8 cellular contexts compared by ENCODE assay signal in the genomic region with DNA sequence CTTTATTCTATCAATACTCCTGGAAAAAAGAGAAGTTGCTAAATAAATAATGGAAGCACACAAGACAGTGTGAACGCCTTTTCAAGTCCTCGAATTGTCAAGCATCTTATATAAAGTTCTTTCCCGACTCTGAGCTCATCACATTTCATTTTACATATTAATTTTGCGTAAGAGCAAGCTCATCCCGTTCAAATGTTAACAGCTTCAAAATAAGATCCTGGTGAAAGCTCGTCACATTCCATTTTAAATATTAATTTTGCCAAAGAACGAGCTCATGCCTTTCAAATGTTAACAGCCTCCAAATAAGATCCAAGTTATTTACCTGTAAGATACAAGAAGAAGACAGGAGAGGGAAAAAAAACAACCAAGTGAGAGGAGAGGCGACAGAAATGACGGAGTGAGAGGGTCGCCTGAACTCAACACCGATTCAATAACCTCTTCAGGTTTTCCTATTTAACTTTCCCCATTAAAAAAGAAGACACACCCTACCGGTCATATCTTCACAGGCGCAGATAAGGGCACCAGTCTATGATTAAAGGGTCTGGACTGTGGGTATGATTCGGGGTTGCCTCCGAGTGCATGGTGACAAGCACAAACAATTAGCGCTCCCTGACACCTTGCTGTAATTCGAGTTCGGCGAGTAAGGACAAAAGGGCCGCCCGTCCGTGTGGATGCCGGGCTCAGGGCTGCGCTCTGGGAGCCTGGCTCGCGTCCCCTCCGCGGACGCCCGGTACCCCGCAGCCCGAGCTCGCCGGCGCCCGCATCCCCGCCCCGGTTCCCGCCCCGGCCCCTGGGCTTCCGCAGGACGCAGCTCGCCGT.
DNase-seq lines count a peak whose midpoint lies in the region; ATAC-seq and TF ChIP-seq lines count a peak whose summit lies in the region.

No MANE protein-coding gene starts in this region.

- H3K4me1 ChIP-seq in hepatocyte (ENCODE audit: insufficient read depth) = peaks cover 11% of the 10 kb centered on the region

- H3K9me2 ChIP-seq in hepatocyte (replicated peaks; ENCODE audit: insufficient read depth) = no peaks in the 10 kb centered on the region

- H2AFZ ChIP-seq in hepatocyte = peak overlapping the region; percentile 16

- WGBS in hepatocyte (ENCODE audit: low lambda C conversion rate, missing lambda C conversion rate) = 4% methylated on average over 38 of the region's 44 CpGs

- peaks cover 42% of the 10 kb centered on the region for H3K79me2 ChIP-seq in hepatocyte

- H3K4me1 Mint-ChIP-seq in activated T-helper 1 cell treated with anti-CD3 and anti-CD28 coated beads, Interleukin-12 subunit alpha, Interleukin-12 subunit beta, Interleukin-2, Interleukin-4 antibody, amounts not matched to agents 30 ng/mL and 10 ng/mL and 1 ng/mL, durations not matched to agents 14 hours and 24 hours and 36 hours (ENCODE audit: low read depth) = peaks cover 23% of the 10 kb centered on the region

- no peak for TF ChIP-seq POLR2A in NB4 (IDR thresholded peaks at IDR 0.05; ENCODE audit: extremely low read depth, insufficient read length)

- H3K27me3 Mint-ChIP-seq in activated T-helper 1 cell treated with anti-CD3 and anti-CD28 coated beads, Interleukin-12 subunit alpha, Interleukin-12 subunit beta, Interleukin-2, Interleukin-4 antibody, amounts not matched to agents 30 ng/mL and 10 ng/mL and 1 ng/mL, durations not matched to agents 14 hours and 24 hours and 36 hours (ENCODE audit: insufficient read depth) = peaks cover 9% of the 10 kb centered on the region

- H3K27ac Mint-ChIP-seq in activated T-helper 1 cell treated with anti-CD3 and anti-CD28 coated beads, Interleukin-12 subunit alpha, Interleukin-12 subunit beta, Interleukin-2, Interleukin-4 antibody, amounts not matched to agents 30 ng/mL and 10 ng/mL and 1 ng/mL, durations not matched to agents 14 hours and 24 hours and 36 hours = peak overlapping the region; percentile 84

- intact Hi-C loops in activated T-helper 1 cell treated with anti-CD3 and anti-CD28 coated beads, Interleukin-12 subunit alpha, Interleukin-12 subunit beta, Interleukin-2, Interleukin-4 antibody, amounts not matched to agents 30 ng/mL and 10 ng/mL and 1 ng/mL, durations not matched to agents 14 hours and 24 hours and 36 hours (cut with micrococcal nuclease) = loop anchor here (5.0 to 10.0 kb wide), 4 partner anchors 159 to 793 kb away; a partner anchor contains a TSS

- peak; percentile 25 for ATAC-seq in GM21786 (IDR thresholded peaks at IDR 0.05; ENCODE audit: unreplicated experiment)

- H3K27ac ChIP-seq in hepatocyte = peak overlapping the region; percentile 87

- DNase-seq in NCI-H2107 treated with DMSO at 0.1 percent for 48 hours (lab: John Stamatoyannopoulos, UW; ENCODE audit: unreplicated experiment) = peak; percentile 52
- DNase-seq in NCI-H2107 (lab: John Stamatoyannopoulos, UW) = no peak
- DNase-seq in NB4 (ENCODE audit: low read depth) = peak; percentile 68
- no peak for DNase-seq in activated T-helper 1 cell treated with anti-CD3 and anti-CD28 coated beads, Interleukin-12 subunit alpha, Interleukin-12 subunit beta, Interleukin-2, Interleukin-4 antibody, amounts not matched to agents 30 ng/mL and 10 ng/mL and 1 ng/mL, durations not matched to agents 14 hours and 24 hours and 36 hours (ENCODE audit: low spot score)
- DNase-seq in hepatocyte (ENCODE audit: low spot score) = no peak
- DNase-seq in skeletal muscle cell (ENCODE audit: low read depth) = no peak
- DNase-seq in occipital lobe (lab: John Stamatoyannopoulos, UW) = no peak

- peaks cover 4% of the 10 kb centered on the region for H3K9me3 ChIP-seq in hepatocyte (ENCODE audit: low read depth)

- peak overlapping the region; percentile 94 for H3K4me3 Mint-ChIP-seq in activated T-helper 1 cell treated with anti-CD3 and anti-CD28 coated beads, Interleukin-12 subunit alpha, Interleukin-12 subunit beta, Interleukin-2, Interleukin-4 antibody, amounts not matched to agents 30 ng/mL and 10 ng/mL and 1 ng/mL, durations not matched to agents 14 hours and 24 hours and 36 hours

- TF ChIP-seq CTCF in NB4 (IDR thresholded peaks at IDR 0.05; ENCODE audit: low read depth, low read length) (peak; percentile 9), hepatocyte (IDR thresholded peaks at IDR 0.05; ENCODE audit: poor library complexity) (no peak)

- no peaks in the 10 kb centered on the region for H3K36me3 ChIP-seq in hepatocyte (replicated peaks; ENCODE audit: insufficient read depth, low read depth)

- peaks cover 5% of the 10 kb centered on the region for H3K9me3 Mint-ChIP-seq in activated T-helper 1 cell treated with anti-CD3 and anti-CD28 coated beads, Interleukin-12 subunit alpha, Interleukin-12 subunit beta, Interleukin-2, Interleukin-4 antibody, amounts not matched to agents 30 ng/mL and 10 ng/mL and 1 ng/mL, durations not matched to agents 14 hours and 24 hours and 36 hours

- H3K36me3 Mint-ChIP-seq in activated T-helper 1 cell treated with anti-CD3 and anti-CD28 coated beads, Interleukin-12 subunit alpha, Interleukin-12 subunit beta, Interleukin-2, Interleukin-4 antibody, amounts not matched to agents 30 ng/mL and 10 ng/mL and 1 ng/mL, durations not matched to agents 14 hours and 24 hours and 36 hours (ENCODE audit: low read depth) = peaks cover 3% of the 10 kb centered on the region

- H3K4me2 ChIP-seq in hepatocyte = peak overlapping the region; percentile 80

- peaks cover 4% of the 10 kb centered on the region for H4K20me1 ChIP-seq in hepatocyte (ENCODE audit: insufficient read depth, poor library complexity, severe bottlenecking)

- H3K27me3 ChIP-seq in hepatocyte = no peaks in the 10 kb centered on the region

- H3K4me3 ChIP-seq in NB4 (ENCODE audit: low read depth, low read length) = peak overlapping the region; percentile 74
- H3K4me3 ChIP-seq in hepatocyte = peak overlapping the region; percentile 70
- peak overlapping the region; percentile 78 for H3K4me3 ChIP-seq in skeletal muscle cell (ENCODE audit: low read depth, low read length)

Comparison
In these comparisons a context has a peak if more than half of its experiments do, and no peak if none do; other contexts are left out.
1. DNase-seq: peak in NCI-H2107 treated with DMSO at 0.1 percent for 48 hours (single experiment) and NB4 (single experiment); none in NCI-H2107 (single experiment), activated T-helper 1 cell treated with anti-CD3 and anti-CD28 coated beads, Interleukin-12 subunit alpha, Interleukin-12 subunit beta, Interleukin-2, Interleukin-4 antibody, amounts not matched to agents 30 ng/mL and 10 ng/mL and 1 ng/mL, durations not matched to agents 14 hours and 24 hours and 36 hours (single experiment), hepatocyte (single experiment), skeletal muscle cell (single experiment) and occipital lobe (single experiment).
2. Peak in every context shown above with its lines, with median percentiles within 50 percentile points of each other: H3K4me3 ChIP-seq.